17 cellular contexts compared by ENCODE assay signal in genomic region chr18:79315589-79315988, GRCh38.
DNase-seq lines count a peak whose midpoint lies in the region; ATAC-seq and TF ChIP-seq lines count a peak whose summit lies in the region.
"Had no signal": no experiment of that assay in that cellular context is flagged by ENCODE, and none has a peak within 500 bp of the region (broad histone marks: within the 10 kb centered on the region; RNA-seq: fewer than 3 reads in every experiment).

No MANE protein-coding gene starts in this region.

- H3K9ac ChIP-seq in IMR-90 (ENCODE audit: low read depth, low read length) = no peak overlapping the region
- no peak overlapping the region for H3K9ac ChIP-seq in mesenchymal stem cell (ENCODE audit: low read length)
- H3K9ac ChIP-seq: KMS-11 had no signal

- H2AK5ac ChIP-seq in IMR-90 (ENCODE audit: low read depth, low read length) (no peak overlapping the region), mesenchymal stem cell (ENCODE audit: low read length, severe bottlenecking) (no peak overlapping the region)

- H3K79me1 ChIP-seq in IMR-90 (ENCODE audit: low read depth in 1 of 2, low read length in 2 of 2) (no peaks in the 10 kb centered on the region), mesenchymal stem cell (replicated peaks; ENCODE audit: low read length, poor library complexity, severe bottlenecking) (no peaks in the 10 kb centered on the region)

- no peak overlapping the region for H2BK5ac ChIP-seq in IMR-90 (ENCODE audit: low read depth, low read length, poor library complexity, severe bottlenecking)
- H2BK5ac ChIP-seq in mesenchymal stem cell (ENCODE audit: low read depth, low read length, poor library complexity, severe bottlenecking) = no peak overlapping the region

- H4K5ac ChIP-seq in IMR-90 (ENCODE audit: low read depth, low read length) = no peak overlapping the region

- in situ Hi-C loops in IMR-90 (cut with MboI; ENCODE audit: low sequenced_read_pairs) = no loop called here

- H4K91ac ChIP-seq in IMR-90 (ENCODE audit: insufficient read depth, low read depth, low read length) (no peak overlapping the region), mesenchymal stem cell (ENCODE audit: low read length) (no peak overlapping the region)

- DNase-seq in IMR-90 = no peak
- peak; percentile 78 for DNase-seq in NCI-H146 treated with DMSO at 0.1 percent for 48 hours (lab: John Stamatoyannopoulos, UW; ENCODE audit: unreplicated experiment)
- peak; percentile 59 for DNase-seq in NCI-H510A treated with DMSO at 0.1 percent for 48 hours (lab: John Stamatoyannopoulos, UW)
- DNase-seq in mesenchymal stem cell = peak; percentile 3
- DNase-seq in foreskin melanocyte = no peak
- no peak for DNase-seq in putamen (ENCODE audit: low spot score)
- no peak for DNase-seq in cardiac septum (ENCODE audit: low spot score)
- DNase-seq: CD4-positive, CD25-positive, alpha-beta regulatory T cell; GOT3; MG63; NCI-H2227 treated with DMSO at 0.1 percent for 48 hours; NK-92 treated with Interleukin-12 subunit alpha and Interleukin-12 subunit beta, amount 100 ng/mL, for 24 hours; OCI-M1; RPMI8226; SJCRH30 had no signal

- CTCF ChIA-PET in IMR-90 (lab: Yijun Ruan, JAX) = no interaction called here

- H2AFZ ChIP-seq in IMR-90 (replicated peaks; ENCODE audit: low read length, poor library complexity) (no peak overlapping the region), mesenchymal stem cell (ENCODE audit: low read depth, low read length) (no peak overlapping the region)

- no peak overlapping the region for H2BK120ac ChIP-seq in IMR-90 (ENCODE audit: low read depth, low read length)
- no peak overlapping the region for H2BK120ac ChIP-seq in mesenchymal stem cell (ENCODE audit: low read depth, low read length)

- no peak overlapping the region for H3K56ac ChIP-seq in IMR-90 (ENCODE audit: extremely low read depth, insufficient read depth, low read length)

- H3K4me1 ChIP-seq in IMR-90 (ENCODE audit: control insufficient read depth, insufficient read depth, low read length) (no peaks in the 10 kb centered on the region), mesenchymal stem cell (ENCODE audit: control insufficient read depth, insufficient read depth, low read depth, low read length) (peaks cover 3% of the 10 kb centered on the region)
- H3K4me1 ChIP-seq: SJCRH30 had no signal

- TF ChIP-seq POLR2A in IMR-90 (IDR thresholded peaks at IDR 0.05; ENCODE audit: low read depth, low read length) = no peak

- H3K27me3 ChIP-seq in IMR-90 (ENCODE audit: control insufficient read depth, insufficient read depth, low read length) (no peaks in the 10 kb centered on the region), mesenchymal stem cell (ENCODE audit: control insufficient read depth in 1 of 2, insufficient read depth in 1 of 2, low read length in 2 of 2) (no peaks in the 10 kb centered on the region)
- H3K27me3 ChIP-seq: MG63, SJCRH30 had no signal

- no peak overlapping the region for H3K4me2 ChIP-seq in IMR-90 (ENCODE audit: low read depth, low read length)
- no peak overlapping the region for H3K4me2 ChIP-seq in mesenchymal stem cell (ENCODE audit: low read length, poor library complexity, severe bottlenecking)
- H3K4me2 ChIP-seq: KMS-11 had no signal

- H2BK12ac ChIP-seq in mesenchymal stem cell (ENCODE audit: low read length in 2 of 2) = no peak overlapping the region

- BruUV-seq in IMR-90 (replicated peaks; lab: Mats Ljungman, UMichigan) = no TSS peak

- H3K4ac ChIP-seq in IMR-90 (ENCODE audit: low read depth, low read length) (no peak overlapping the region), mesenchymal stem cell (ENCODE audit: low read depth in 1 of 2, low read length in 2 of 2) (no peak overlapping the region)

- ATAC-seq in IMR-90 (ENCODE audit: low read depth) = peak; percentile 40; the same call in 1 of the 2 replicates
- no peak for ATAC-seq in HG03378 (IDR thresholded peaks at IDR 0.05; ENCODE audit: unreplicated experiment)

- H3K23ac ChIP-seq in IMR-90 (ENCODE audit: low read depth, low read length) = no peak overlapping the region
- H3K23ac ChIP-seq in mesenchymal stem cell (ENCODE audit: low read length in 2 of 2) = no peak overlapping the region

- POLR2A ChIA-PET in IMR-90 (lab: Charles Lee; ENCODE audit: unreplicated experiment) = interaction anchor here (0.6 kb wide), 1 partner anchor 14 kb away, joined by 5 read pairs; no protein-coding TSS in a partner anchor

- no peak overlapping the region for H2BK20ac ChIP-seq in IMR-90 (ENCODE audit: low read depth, low read length)

- no peak for TF ChIP-seq RAD21 in IMR-90 (IDR thresholded peaks at IDR 0.05; ENCODE audit: low read length)

- no peaks in the 10 kb centered on the region for H4K20me1 ChIP-seq in IMR-90 (ENCODE audit: insufficient read depth, low read length)

- H3K4me3 ChIP-seq in IMR-90 (ENCODE audit: insufficient read depth, low read depth, low read length) (no peak overlapping the region), mesenchymal stem cell (ENCODE audit: insufficient read depth in 1 of 2, low read depth in 1 of 2, low read length in 2 of 2) (no peak overlapping the region)
- H3K4me3 ChIP-seq: MG63, SJCRH30 had no signal

- H3K36me3 ChIP-seq in IMR-90 (ENCODE audit: control insufficient read depth, insufficient read depth, low read length) (peaks cover 8% of the 10 kb centered on the region; the same call in 1 of the 2 replicates), mesenchymal stem cell (ENCODE audit: control insufficient read depth in 1 of 2, insufficient read depth in 2 of 2, low read depth in 1 of 2, low read length in 2 of 2) (peaks cover 15 to 16% of the 10 kb centered on the region in 2 experiments)
- H3K36me3 ChIP-seq: MG63, SJCRH30 had no signal

- no peak for TF ChIP-seq CTCF in IMR-90 (conservative IDR thresholded peaks at IDR 0.05; ENCODE audit: low read depth, low read length)

- no peak overlapping the region for H3K14ac ChIP-seq in IMR-90 (replicated peaks; ENCODE audit: low read depth, low read length)
- no peak overlapping the region for H3K14ac ChIP-seq in mesenchymal stem cell (ENCODE audit: low read length in 2 of 2)

- H3K18ac ChIP-seq in IMR-90 (ENCODE audit: low read depth, low read length) = no peak overlapping the region
- H3K18ac ChIP-seq in mesenchymal stem cell (ENCODE audit: low read depth in 1 of 2, low read length in 2 of 2) = no peak overlapping the region

- H4K8ac ChIP-seq in IMR-90 (ENCODE audit: low read depth in 2 of 2, low read length in 2 of 2) (no peak overlapping the region), mesenchymal stem cell (ENCODE audit: low read length) (no peak overlapping the region)

- intact Hi-C loops in IMR-90 (cut with micrococcal nuclease) (no loop called here), cardiac septum (cut with DNase I) (no loop called here)

- H2BK15ac ChIP-seq in IMR-90 (ENCODE audit: low read depth, low read length) (no peak overlapping the region), mesenchymal stem cell (ENCODE audit: low read depth, poor library complexity, severe bottlenecking) (no peak overlapping the region)

- WGBS in IMR-90 (ENCODE audit: extremely low coverage in 2 of 2, insufficient read length in 1 of 2), 2 experiments = no CpG with 5 or more reads among the region's 2 CpGs
- 100% methylated on average over 1 of the region's 2 CpGs for WGBS in mesenchymal stem cell

- dilution Hi-C loops in IMR-90 (cut with HindIII; ENCODE audit: low sequenced_read_pairs, unreplicated experiment) = no loop called here

- no peak overlapping the region for H2AK9ac ChIP-seq in IMR-90 (replicated peaks; ENCODE audit: low read depth, low read length, poor library complexity)

- H3K27ac ChIP-seq in IMR-90 (ENCODE audit: insufficient read depth, low read length) (no peak overlapping the region), mesenchymal stem cell (ENCODE audit: low read length, poor library complexity, severe bottlenecking) (no peak overlapping the region)
- H3K27ac ChIP-seq: KMS-11, SJCRH30 had no signal

- H3K9me3 ChIP-seq in IMR-90 (ENCODE audit: control insufficient read depth, insufficient read depth, low read length) (no peaks in the 10 kb centered on the region), mesenchymal stem cell (ENCODE audit: control insufficient read depth, low read length) (no peaks in the 10 kb centered on the region)
- H3K9me3 ChIP-seq: MG63, SJCRH30 had no signal

- H3K9me1 ChIP-seq in IMR-90 (ENCODE audit: insufficient read depth, low read length) = peaks cover 11% of the 10 kb centered on the region; the same call in 1 of the 2 replicates

TF ChIP-seq in IMR-90, 13 proteins besides CTCF, POLR2A, EP300 and RAD21:
- TF ChIP-seq MAFK (IDR thresholded peaks at IDR 0.05; ENCODE audit: low read depth, low read length) (no peak), CEBPB (IDR thresholded peaks at IDR 0.05; ENCODE audit: low read depth, low read length) (no peak), MAZ (IDR thresholded peaks at IDR 0.05; ENCODE audit: borderline replicate concordance, low read depth, low read length) (no peak), SMC3 (IDR thresholded peaks at IDR 0.05; ENCODE audit: low read depth, low read length) (no peak), RFX5 (IDR thresholded peaks at IDR 0.05; ENCODE audit: low read depth, low read length) (no peak), MXI1 (IDR thresholded peaks at IDR 0.05; ENCODE audit: borderline replicate concordance, low read depth, low read length) (no peak), BHLHE40 (IDR thresholded peaks at IDR 0.05; ENCODE audit: low read depth, low read length) (no peak), FOS (IDR thresholded peaks at IDR 0.05; ENCODE audit: low read depth, low read length) (no peak), NFE2L2 (IDR thresholded peaks at IDR 0.05; ENCODE audit: low read depth, low read length) (no peak)

Comparison
In these comparisons a context has a peak if more than half of its experiments do, and no peak if none do; other contexts are left out.
1. DNase-seq: peak in NCI-H146 treated with DMSO at 0.1 percent for 48 hours (single experiment), NCI-H510A treated with DMSO at 0.1 percent for 48 hours (single experiment) and mesenchymal stem cell (single experiment); none in IMR-90 (single experiment), foreskin melanocyte (single experiment), putamen (single experiment) and cardiac septum (single experiment).